ENCODE assay signal across 12 cellular contexts in the genomic region with DNA sequence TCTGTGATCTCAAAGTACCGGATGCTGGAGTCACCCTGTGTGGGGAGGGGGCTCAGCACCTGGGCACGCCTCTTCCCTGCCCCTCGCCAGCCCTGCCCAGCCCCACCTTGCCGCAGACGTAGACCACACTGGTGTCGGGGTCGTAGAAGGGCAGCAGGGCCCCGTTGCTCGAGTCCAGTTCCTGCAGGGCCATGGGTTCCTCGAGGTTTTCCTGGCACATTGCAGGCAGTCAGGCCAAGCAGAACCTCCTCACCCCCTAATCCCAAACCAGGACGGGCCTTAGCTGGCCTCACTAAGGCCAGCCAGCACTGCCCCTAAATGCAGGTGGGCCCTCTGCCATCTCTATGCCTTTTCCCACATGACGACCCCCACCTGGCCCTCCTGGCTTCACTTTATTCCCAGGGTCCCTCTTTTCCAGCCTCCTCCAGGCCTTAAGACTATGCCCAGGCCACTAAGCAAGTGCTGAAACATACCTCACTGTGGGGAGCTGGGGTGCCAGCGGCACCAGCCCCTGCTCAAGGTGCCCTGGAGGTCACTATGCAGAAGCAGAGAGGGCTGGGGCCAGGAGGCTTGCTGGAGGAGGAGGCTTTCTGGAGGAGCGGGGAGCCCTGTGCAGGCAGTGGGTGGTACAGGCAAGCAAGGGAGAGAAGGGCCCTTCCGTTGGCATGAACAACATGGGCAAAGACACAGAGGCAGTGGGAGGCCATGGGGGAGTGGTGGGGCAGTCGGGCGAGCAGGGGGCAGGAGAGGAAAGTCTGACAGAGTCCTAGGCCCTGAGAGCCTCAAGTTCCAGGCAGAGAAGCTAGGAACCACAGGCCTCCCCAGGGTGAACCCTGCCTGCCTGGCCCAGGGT. TPM values are rescaled to one million over a fixed set of nuclear protein-coding genes. Genes with fewer than 3 reads are reported as not detected.
DNase-seq lines count a peak whose midpoint lies in the region; ATAC-seq, FAIRE-seq and TF ChIP-seq lines count a peak whose summit lies in the region.
"Had no signal": no experiment of that assay in that cellular context is flagged by ENCODE, and none has a peak within 500 bp of the region (broad histone marks: within the 10 kb centered on the region; RNA-seq: fewer than 3 reads in every experiment).

No MANE protein-coding gene starts in this region.

- H3K27ac ChIP-seq in VCaP (peak overlapping the region; percentile 98), right atrium auricular region (peak overlapping the region; percentile 27 to 51), kidney (ENCODE audit: low read depth in 2 of 2, low read length in 2 of 2) (no peak overlapping the region)

- no peak for ATAC-seq in GM21786 (IDR thresholded peaks at IDR 0.05; ENCODE audit: unreplicated experiment)

- peaks cover 17% of the 10 kb centered on the region for H3K36me3 Mint-ChIP-seq in stimulated activated naive CD8-positive, alpha-beta T cell treated with anti-CD3 and anti-CD28 coated beads, Interleukin-15, Interleukin-2, amounts not matched to agents 100 ng/mL and 50 ng/mL, for 24 hours (ENCODE audit: low read depth)

- no peaks in the 10 kb centered on the region for H3K27me3 Mint-ChIP-seq in stimulated activated naive CD8-positive, alpha-beta T cell treated with anti-CD3 and anti-CD28 coated beads, Interleukin-15, Interleukin-2, amounts not matched to agents 100 ng/mL and 50 ng/mL, for 24 hours

- no peak overlapping the region for H3K9ac ChIP-seq in kidney (ENCODE audit: low read length in 2 of 2)

- TF ChIP-seq CTCF in VCaP (conservative IDR thresholded peaks at IDR 0.05) (no peak), right atrium auricular region (IDR thresholded peaks at IDR 0.05) (no peak), kidney (IDR thresholded peaks at IDR 0.05; ENCODE audit: borderline replicate concordance, extremely low read depth, insufficient read depth) (no peak)

- H3K4me3 ChIP-seq in right atrium auricular region (no peak overlapping the region), kidney (ENCODE audit: low read length in 2 of 2) (no peak overlapping the region)

- H3K9me3 Mint-ChIP-seq in stimulated activated naive CD8-positive, alpha-beta T cell treated with anti-CD3 and anti-CD28 coated beads, Interleukin-15, Interleukin-2, amounts not matched to agents 100 ng/mL and 50 ng/mL, for 24 hours, result no peaks in the 10 kb centered on the region

- peak overlapping the region; percentile 91 for H3K4me3 Mint-ChIP-seq in stimulated activated naive CD8-positive, alpha-beta T cell treated with anti-CD3 and anti-CD28 coated beads, Interleukin-15, Interleukin-2, amounts not matched to agents 100 ng/mL and 50 ng/mL, for 24 hours

- peaks cover 71% of the 10 kb centered on the region for H3K4me1 Mint-ChIP-seq in stimulated activated naive CD8-positive, alpha-beta T cell treated with anti-CD3 and anti-CD28 coated beads, Interleukin-15, Interleukin-2, amounts not matched to agents 100 ng/mL and 50 ng/mL, for 24 hours (ENCODE audit: low read depth)

- DNase-seq in activated effector memory CD4-positive, alpha-beta T cell treated with anti-CD3 and anti-CD28 coated beads, Interleukin-2, amount 50 U/mL, for 16 hours, result peak; percentile 71
- DNase-seq in activated effector memory CD4-positive, alpha-beta T cell treated with Interleukin-2 at 50 U/mL for 16 hours, result no peak
- DNase-seq in right atrium auricular region (ENCODE audit: low spot score), result no peak
- DNase-seq in kidney, result no peak
- no peak for DNase-seq in DMS153 (lab: John Stamatoyannopoulos, UW)
- DNase-seq: activated gamma-delta T cell treated with Interleukin-2 at 50 U/mL for 16 hours; stimulated activated CD4-positive, alpha-beta T cell treated with anti-CD3 and anti-CD28 coated beads, Interleukin-1b, Interleukin-23, amount 100 ng/mL, for 48 hours; T-helper 9 cell had no signal

- intact Hi-C loops in kidney (cut with DNase I), result no loop called here

- H3K9me3 ChIP-seq in right atrium auricular region (no peaks in the 10 kb centered on the region), kidney (ENCODE audit: control insufficient read depth in 1 of 2, low read length in 2 of 2) (no peaks in the 10 kb centered on the region)

- H3K27me3 ChIP-seq in right atrium auricular region, result no peaks in the 10 kb centered on the region

- FAIRE-seq in kidney (lab: Jason Lieb, UNC), result no peak

- H3K27ac Mint-ChIP-seq in stimulated activated naive CD8-positive, alpha-beta T cell treated with anti-CD3 and anti-CD28 coated beads, Interleukin-15, Interleukin-2, amounts not matched to agents 100 ng/mL and 50 ng/mL, for 24 hours, result peak overlapping the region; percentile 94

- H3K4me1 ChIP-seq in right atrium auricular region (peaks cover 0 to 67% of the 10 kb centered on the region in 2 donors), kidney (ENCODE audit: control insufficient read depth in 1 of 2, insufficient read depth in 1 of 2, low read depth in 1 of 2, low read length in 2 of 2) (peaks cover 0 to 16% of the 10 kb centered on the region in 2 donors)

- peaks cover 34% of the 10 kb centered on the region for H3K36me3 ChIP-seq in right atrium auricular region
- peaks cover 0 to 4% of the 10 kb centered on the region in 2 donors for H3K36me3 ChIP-seq in kidney (ENCODE audit: control insufficient read depth in 1 of 2, insufficient read depth in 2 of 2, low read length in 2 of 2)

RNA-seq across cellular contexts. Expression of a gene that starts 2.8 kb away (rescaled TPM):
- total RNA-seq in right atrium auricular region, result 10 to 100 TPM; 16.0 to 25.5 TPM
- 121 TPM for total RNA-seq in kidney
- 67.2 TPM for polyA plus RNA-seq in kidney (ENCODE audit: insufficient read depth, low read depth, low replicate concordance)

RNA-seq across cellular contexts. Expression of a gene that starts 3.0 kb away (rescaled TPM):
- 1 to 10 TPM; 1.9 to 2.8 TPM for total RNA-seq in right atrium auricular region
- total RNA-seq in kidney, result 20.3 TPM
- polyA plus RNA-seq in kidney (ENCODE audit: insufficient read depth, low read depth, low replicate concordance), result 4.7 TPM

RNA-seq across cellular contexts. Expression of a gene that starts 12.1 kb away (rescaled TPM):
- not detected for total RNA-seq in right atrium auricular region
- total RNA-seq in kidney, result not detected
- polyA plus RNA-seq in kidney (ENCODE audit: insufficient read depth, low read depth, low replicate concordance), result not detected
- total RNA-seq: myocyte had no signal

RNA-seq across cellular contexts. Expression of a gene that starts 12.2 kb away (rescaled TPM):
- total RNA-seq in right atrium auricular region, result 10 to 100 TPM; 35.5 to 44.6 TPM
- 41.3 TPM for total RNA-seq in kidney
- 45.4 TPM for polyA plus RNA-seq in kidney (ENCODE audit: insufficient read depth, low read depth, low replicate concordance)

RNA-seq across cellular contexts. Expression of a gene that starts 14.7 kb away (rescaled TPM):
- total RNA-seq in right atrium auricular region, result 1 to 10 TPM in 1 of 2 donors, not detected in 1; 1.3 TPM
- 3.1 TPM for total RNA-seq in kidney
- polyA plus RNA-seq in kidney (ENCODE audit: insufficient read depth, low read depth, low replicate concordance), result 0.49 TPM

Comparison
In these comparisons a context has a peak if more than half of its experiments do, and no peak if none do; other contexts are left out.
1. H3K27ac ChIP-seq: peak in VCaP (single experiment) and right atrium auricular region (2 of 2); none in kidney (0 of 2).